ENCODE assay signal across 9 cellular contexts in genomic region chr15:65638681-65639089, GRCh38. TPM values are rescaled to one million over a fixed set of nuclear protein-coding genes. Genes with fewer than 3 reads are reported as not detected.
A peak's percentile ranks its signal among the peaks of the same experiment; 100 is the strongest.
DNase-seq lines count a peak whose midpoint lies in the region; ATAC-seq and TF ChIP-seq lines count a peak whose summit lies in the region.
"Had no signal": no experiment of that assay in that cellular context is flagged by ENCODE, and none has a peak within 500 bp of the region (broad histone marks: within the 10 kb centered on the region; RNA-seq: fewer than 3 reads in every experiment).

No MANE protein-coding gene starts in this region.

- H3K14ac ChIP-seq in neuronal stem cell (ENCODE audit: low read length): no peak overlapping the region

- H2AK5ac ChIP-seq in neuronal stem cell (ENCODE audit: low read depth, low read length): no peak overlapping the region

- no peak for ATAC-seq in GM21515 (IDR thresholded peaks at IDR 0.05; ENCODE audit: unreplicated experiment)

- H2AFZ ChIP-seq in neuronal stem cell (ENCODE audit: low read length): peak overlapping the region; percentile 15

- H3K36me3 ChIP-seq in neuronal stem cell (replicated peaks in 1 of 2; ENCODE audit: control insufficient read depth in 2 of 2, insufficient read depth in 2 of 2, low read length in 2 of 2): no peaks in the 10 kb centered on the region

- peak overlapping the region; percentile 63 for H3K4me3 Mint-ChIP-seq in HFFc6
- H3K4me3 Mint-ChIP-seq in activated CD4-positive, alpha-beta T cell treated with anti-CD3 and anti-CD28 coated beads, Interleukin-2, amount 10 ng/mL, durations not matched to agents 24 days and 14 days: peak overlapping the region; percentile 47
- H3K4me3 Mint-ChIP-seq: activated naive CD8-positive, alpha-beta T cell had no signal

- no peak overlapping the region for H2BK5ac ChIP-seq in neuronal stem cell (ENCODE audit: low read length)

- no peak overlapping the region for H3K27ac Mint-ChIP-seq in HFFc6
- H3K27ac Mint-ChIP-seq in activated CD4-positive, alpha-beta T cell treated with anti-CD3 and anti-CD28 coated beads, Interleukin-2, amount 10 ng/mL, durations not matched to agents 24 days and 14 days: peak overlapping the region; percentile 8
- H3K27ac Mint-ChIP-seq: activated naive CD8-positive, alpha-beta T cell had no signal

- DNase-seq in DMS 273 (lab: John Stamatoyannopoulos, UW; ENCODE audit: unreplicated experiment): peak; percentile 83
- DNase-seq in HFFc6: peak; percentile 69
- peak; percentile 82 for DNase-seq in NCI-H524 (lab: John Stamatoyannopoulos, UW)
- peak; percentile 87 for DNase-seq in activated CD4-positive, alpha-beta T cell treated with anti-CD3 and anti-CD28 coated beads, Interleukin-2, amount 10 ng/mL, durations not matched to agents 24 days and 14 days
- peak; percentile 78 for DNase-seq in fibroblast of the conjunctiva (ENCODE audit: low read depth)
- peak; percentile 63 for DNase-seq in neuronal stem cell (ENCODE audit: low spot score)
- DNase-seq in lower leg skin (ENCODE audit: low spot score in 2 of 2): no peak

- TF ChIP-seq CTCF in HFFc6 (IDR thresholded peaks at IDR 0.05): peak; percentile 91
- peak in 1 of 3 donors; percentile 52 for TF ChIP-seq CTCF in lower leg skin (IDR thresholded peaks at IDR 0.05)

- no peak overlapping the region for H3K27ac ChIP-seq in neuronal stem cell (replicated peaks; ENCODE audit: low read length)

- H3K27me3 ChIP-seq in neuronal stem cell (ENCODE audit: control insufficient read depth in 3 of 3, insufficient read depth in 3 of 3, low read depth in 1 of 3, low read length in 3 of 3): no peaks in the 10 kb centered on the region

- no peak overlapping the region for H3K23ac ChIP-seq in neuronal stem cell (ENCODE audit: low read depth, low read length, poor library complexity)

- H3K9me3 Mint-ChIP-seq in HFFc6: no peaks in the 10 kb centered on the region
- no peaks in the 10 kb centered on the region for H3K9me3 Mint-ChIP-seq in activated CD4-positive, alpha-beta T cell treated with anti-CD3 and anti-CD28 coated beads, Interleukin-2, amount 10 ng/mL, durations not matched to agents 24 days and 14 days

- intact Hi-C loops in activated CD4-positive, alpha-beta T cell treated with anti-CD3 and anti-CD28 coated beads, Interleukin-2, amount 10 ng/mL, durations not matched to agents 24 days and 14 days (cut with micrococcal nuclease): loop anchor here (1.0 to 5.0 kb wide), 2 partner anchors 189 to 219 kb away; no protein-coding TSS in a partner anchor
- intact Hi-C loops in lower leg skin (cut with DNase I; ENCODE audit: low total_unique reads): no loop called here

- H2BK15ac ChIP-seq in neuronal stem cell (ENCODE audit: low read length): no peak overlapping the region

- H3K4me3 ChIP-seq in neuronal stem cell (ENCODE audit: low read length in 2 of 2) (no peak overlapping the region), lower leg skin (ENCODE audit: low read depth, poor library complexity, severe bottlenecking) (no peak overlapping the region)

- no peak for TF ChIP-seq POLR2A in lower leg skin (IDR thresholded peaks at IDR 0.05)

- H3K4me1 ChIP-seq in neuronal stem cell (ENCODE audit: control insufficient read depth in 2 of 2, insufficient read depth in 1 of 2, low read depth in 1 of 2, low read length in 2 of 2): peaks cover 0 to under 1% of the 10 kb centered on the region in 2 donors

- no peak overlapping the region for H4K8ac ChIP-seq in neuronal stem cell (ENCODE audit: low read depth, low read length)

- no peak overlapping the region for H4K91ac ChIP-seq in neuronal stem cell (ENCODE audit: low read depth, low read length, poor library complexity)

- no peak overlapping the region for H2BK12ac ChIP-seq in neuronal stem cell (ENCODE audit: low read length)

- no peak overlapping the region for H3K4me2 ChIP-seq in neuronal stem cell (ENCODE audit: insufficient read depth, low read length, poor library complexity, severe bottlenecking)

- H3K4ac ChIP-seq in neuronal stem cell (ENCODE audit: low read length): no peak overlapping the region

- WGBS in neuronal stem cell (ENCODE audit: extremely low coverage in 2 of 2, insufficient read length in 2 of 2, insufficient replicate concordance in 1 of 2), 2 donors: no CpG with 5 or more reads among the region's 3 CpGs
- WGBS in lower leg skin, 2 donors: 1 to 4% methylated on average over 3 of the region's 3 CpGs

- no peaks in the 10 kb centered on the region for H3K79me1 ChIP-seq in neuronal stem cell (ENCODE audit: low read depth, low read length)

- no peak overlapping the region for H3K18ac ChIP-seq in neuronal stem cell (ENCODE audit: low read length)

- H2BK120ac ChIP-seq in neuronal stem cell (ENCODE audit: low read depth, low read length): no peak overlapping the region

- no peaks in the 10 kb centered on the region for H3K9me3 ChIP-seq in neuronal stem cell (replicated peaks in 1 of 2; ENCODE audit: control insufficient read depth in 2 of 2, insufficient read depth in 1 of 2, low read depth in 1 of 2, low read length in 2 of 2)

- peaks cover 3% of the 10 kb centered on the region for H3K27me3 Mint-ChIP-seq in HFFc6 (ENCODE audit: insufficient read depth)
- H3K27me3 Mint-ChIP-seq in activated CD4-positive, alpha-beta T cell treated with anti-CD3 and anti-CD28 coated beads, Interleukin-2, amount 10 ng/mL, durations not matched to agents 24 days and 14 days: no peaks in the 10 kb centered on the region
- H3K27me3 Mint-ChIP-seq: activated naive CD8-positive, alpha-beta T cell had no signal

- no peaks in the 10 kb centered on the region for H3K36me3 Mint-ChIP-seq in HFFc6 (ENCODE audit: low read depth)
- no peaks in the 10 kb centered on the region for H3K36me3 Mint-ChIP-seq in activated CD4-positive, alpha-beta T cell treated with anti-CD3 and anti-CD28 coated beads, Interleukin-2, amount 10 ng/mL, durations not matched to agents 24 days and 14 days (ENCODE audit: low read depth)

- no peak overlapping the region for H3K9ac ChIP-seq in neuronal stem cell (ENCODE audit: low read depth, low read length, poor library complexity)

- H3K4me1 Mint-ChIP-seq in HFFc6 (ENCODE audit: low read depth): peaks cover 40% of the 10 kb centered on the region
- peaks cover 10% of the 10 kb centered on the region for H3K4me1 Mint-ChIP-seq in activated CD4-positive, alpha-beta T cell treated with anti-CD3 and anti-CD28 coated beads, Interleukin-2, amount 10 ng/mL, durations not matched to agents 24 days and 14 days

RNA-seq across cellular contexts. Expression of gene SLC24A1, which starts 16.9 kb away (rescaled TPM):
- 10 to 100 TPM in 4 of 6 experiments, 1 to 10 TPM in 2; 7.4 to 14.6 (median 11.7) TPM for total RNA-seq in HFFc6 (2021; fragmentation: NEBNext Ultra II Directional; extraction: Animal tissue kit (Norgen Biotek cat#: 25700))
- 5.1 and 5.5 TPM in 2 replicates for total RNA-seq in activated CD4-positive, alpha-beta T cell treated with anti-CD3 and anti-CD28 coated beads, Interleukin-2, amount 10 ng/mL, durations not matched to agents 24 days and 14 days
- polyA plus RNA-seq in neuronal stem cell (2013, experiment 1 of 2): 4.8 TPM
- 4.6 TPM for polyA plus RNA-seq in neuronal stem cell (2013, experiment 2 of 2)
- total RNA-seq in lower leg skin: 10 to 100 TPM in 1 of 4 donors, 1 to 10 TPM in 3; 4.6 to 10.6 (median 6.6) TPM

RNA-seq across cellular contexts. Expression of gene INTS14, which starts 27.8 kb away (rescaled TPM):
- 10 to 100 TPM; 27.8 to 35.0 (median 31.0) TPM for total RNA-seq in HFFc6 (2021; fragmentation: NEBNext Ultra II Directional; extraction: Animal tissue kit (Norgen Biotek cat#: 25700))
- 46.4 and 49.2 TPM in 2 replicates for total RNA-seq in activated CD4-positive, alpha-beta T cell treated with anti-CD3 and anti-CD28 coated beads, Interleukin-2, amount 10 ng/mL, durations not matched to agents 24 days and 14 days
- polyA plus RNA-seq in neuronal stem cell (2013, experiment 1 of 2): 34.5 TPM
- 33.6 TPM for polyA plus RNA-seq in neuronal stem cell (2013, experiment 2 of 2)
- total RNA-seq in lower leg skin: 10 to 100 TPM; 22.6 to 37.6 (median 32.7) TPM

Comparison
In these comparisons a context has a peak if more than half of its experiments do, and no peak if none do; other contexts are left out.
1. DNase-seq: peak in DMS 273 (single experiment), HFFc6 (single experiment), NCI-H524 (2 of 2), activated CD4-positive, alpha-beta T cell treated with anti-CD3 and anti-CD28 coated beads, Interleukin-2, amount 10 ng/mL, durations not matched to agents 24 days and 14 days (single experiment), fibroblast of the conjunctiva (single experiment) and neuronal stem cell (single experiment); none in lower leg skin (0 of 2).